In the genomic region with DNA sequence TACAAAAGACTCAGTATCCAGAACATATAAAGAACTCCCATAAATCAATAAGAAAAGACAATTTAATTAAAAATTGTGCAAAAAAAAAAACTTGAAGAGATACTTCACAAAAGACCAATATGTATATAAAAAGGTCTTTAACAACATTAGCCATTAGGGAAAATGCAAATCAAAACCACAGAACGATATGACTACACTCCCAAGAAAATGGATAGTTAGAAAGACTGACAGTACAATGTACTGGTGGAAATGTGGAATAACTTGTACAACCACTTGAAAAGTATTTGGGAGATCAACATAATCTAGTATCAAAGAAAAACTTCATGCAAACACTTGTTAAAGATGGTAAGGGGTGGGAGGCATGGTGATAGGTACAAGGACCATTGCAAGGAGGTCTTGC, we compare ENCODE assay signal across 29 cellular contexts. TPM values are rescaled to one million over a fixed set of nuclear protein-coding genes. Genes with fewer than 3 reads are reported as not detected.
DNase-seq lines count a peak whose midpoint lies in the region; ATAC-seq and FAIRE-seq lines count a peak whose summit lies in the region.
"Had no signal": no experiment of that assay in that cellular context is flagged by ENCODE, and none has a peak within 500 bp of the region (broad histone marks: within the 10 kb centered on the region; RNA-seq: fewer than 3 reads in every experiment).

No MANE protein-coding gene starts in this region.

- no peaks in the 10 kb centered on the region for H3K36me3 Mint-ChIP-seq in activated T-helper 17 cell treated with anti-CD3 and anti-CD28 coated beads, Interleukin-2, amount 50 U/mL, for 72 hours (ENCODE audit: low read depth)
- no peaks in the 10 kb centered on the region for H3K36me3 Mint-ChIP-seq in activated naive CD8-positive, alpha-beta T cell treated with anti-CD3 and anti-CD28 coated beads for 36 hours
- H3K36me3 Mint-ChIP-seq: CD4-positive, CD25-positive, alpha-beta regulatory T cell; CD8-positive, alpha-beta memory T cell had no signal

- peaks cover 8% of the 10 kb centered on the region for H3K27me3 Mint-ChIP-seq in activated T-helper 17 cell treated with anti-CD3 and anti-CD28 coated beads, Interleukin-2, amount 50 U/mL, for 72 hours
- H3K27me3 Mint-ChIP-seq in activated naive CD8-positive, alpha-beta T cell treated with anti-CD3 and anti-CD28 coated beads for 36 hours, result no peaks in the 10 kb centered on the region

- no peak overlapping the region for H3K27ac Mint-ChIP-seq in activated T-helper 17 cell treated with anti-CD3 and anti-CD28 coated beads, Interleukin-2, amount 50 U/mL, for 72 hours
- H3K27ac Mint-ChIP-seq in activated naive CD8-positive, alpha-beta T cell treated with anti-CD3 and anti-CD28 coated beads for 36 hours, result no peak overlapping the region
- H3K27ac Mint-ChIP-seq: CD4-positive, CD25-positive, alpha-beta regulatory T cell; CD8-positive, alpha-beta memory T cell; HFFc6 had no signal

- H3K9me3 Mint-ChIP-seq in activated T-helper 17 cell treated with anti-CD3 and anti-CD28 coated beads, Interleukin-2, amount 50 U/mL, for 72 hours, result no peaks in the 10 kb centered on the region
- no peaks in the 10 kb centered on the region for H3K9me3 Mint-ChIP-seq in activated naive CD8-positive, alpha-beta T cell treated with anti-CD3 and anti-CD28 coated beads for 36 hours
- H3K9me3 Mint-ChIP-seq: CD8-positive, alpha-beta memory T cell; HFFc6 had no signal

- no peak for DNase-seq in frontal cortex (ENCODE audit: low spot score in 2 of 2)
- DNase-seq in kidney glomerular epithelial cell (lab: John Stamatoyannopoulos, UW), result no peak
- DNase-seq in activated naive CD8-positive, alpha-beta T cell treated with anti-CD3 and anti-CD28 coated beads for 36 hours, result no peak
- no peak for DNase-seq in NCI-H146 treated with DMSO at 0.1 percent for 48 hours (lab: John Stamatoyannopoulos, UW; ENCODE audit: unreplicated experiment)
- DNase-seq: ACHN; BE2C; C1 segment of cervical spinal cord; CD4-positive, CD25-positive, alpha-beta regulatory T cell; CD8-positive, alpha-beta memory T cell; COR-L47; DMS 273 treated with DMSO at 0.1 percent for 48 hours; DMS53; DND-41; EL; GDM1; GOT3; H7; HFFc6; IMR-90 had no signal

- no peak overlapping the region for H3K4me3 Mint-ChIP-seq in activated T-helper 17 cell treated with anti-CD3 and anti-CD28 coated beads, Interleukin-2, amount 50 U/mL, for 72 hours
- no peak overlapping the region for H3K4me3 Mint-ChIP-seq in activated naive CD8-positive, alpha-beta T cell treated with anti-CD3 and anti-CD28 coated beads for 36 hours
- H3K4me3 Mint-ChIP-seq: CD4-positive, CD25-positive, alpha-beta regulatory T cell; CD8-positive, alpha-beta memory T cell; HFFc6 had no signal

- FAIRE-seq in G401.6 (lab: Jason Lieb, UNC), result peak; percentile 42
- peak; percentile 44 for FAIRE-seq in frontal cortex (lab: Jason Lieb, UNC)
- FAIRE-seq: A204.1, GM12892, GM18507, HTR-8/SVneo, K562 had no signal

- ATAC-seq in HG03039 (IDR thresholded peaks at IDR 0.05; ENCODE audit: unreplicated experiment) (peak; percentile 58), GM21528 (IDR thresholded peaks at IDR 0.05; ENCODE audit: low FRiP score, unreplicated experiment) (no peak)
- peak; percentile 70 for ATAC-seq in activated T-helper 17 cell treated with anti-CD3 and anti-CD28 coated beads, Interleukin-2, amount 50 U/mL, for 72 hours (replicated peaks)
- ATAC-seq: HCT116, K562 had no signal

- H3K4me1 Mint-ChIP-seq in activated T-helper 17 cell treated with anti-CD3 and anti-CD28 coated beads, Interleukin-2, amount 50 U/mL, for 72 hours, result peaks cover 5% of the 10 kb centered on the region
- H3K4me1 Mint-ChIP-seq in activated naive CD8-positive, alpha-beta T cell treated with anti-CD3 and anti-CD28 coated beads for 36 hours, result no peaks in the 10 kb centered on the region
- H3K4me1 Mint-ChIP-seq: CD4-positive, CD25-positive, alpha-beta regulatory T cell had no signal

RNA-seq across cellular contexts. Expression of gene CLCA1, which starts 3.9 kb away (rescaled TPM):
- total RNA-seq in activated T-helper 17 cell treated with anti-CD3 and anti-CD28 coated beads, Interleukin-2, amount 50 U/mL, for 72 hours, result not detected
- not detected for total RNA-seq in frontal cortex
- not detected for total RNA-seq in activated naive CD8-positive, alpha-beta T cell treated with anti-CD3 and anti-CD28 coated beads for 36 hours
- total RNA-seq: CD4-positive, CD25-positive, alpha-beta regulatory T cell; CD8-positive, alpha-beta memory T cell; H7; HFFc6; IMR-90 had no signal

RNA-seq across cellular contexts. Expression of gene CLCA2, which starts 40.8 kb away (rescaled TPM):
- total RNA-seq in activated T-helper 17 cell treated with anti-CD3 and anti-CD28 coated beads, Interleukin-2, amount 50 U/mL, for 72 hours, result not detected
- not detected for total RNA-seq in frontal cortex
- total RNA-seq in activated naive CD8-positive, alpha-beta T cell treated with anti-CD3 and anti-CD28 coated beads for 36 hours, result not detected
- total RNA-seq: CD4-positive, CD25-positive, alpha-beta regulatory T cell; CD8-positive, alpha-beta memory T cell; H7; K562 had no signal
